ENCODE assay signal across 1 cellular context in the genomic region with DNA sequence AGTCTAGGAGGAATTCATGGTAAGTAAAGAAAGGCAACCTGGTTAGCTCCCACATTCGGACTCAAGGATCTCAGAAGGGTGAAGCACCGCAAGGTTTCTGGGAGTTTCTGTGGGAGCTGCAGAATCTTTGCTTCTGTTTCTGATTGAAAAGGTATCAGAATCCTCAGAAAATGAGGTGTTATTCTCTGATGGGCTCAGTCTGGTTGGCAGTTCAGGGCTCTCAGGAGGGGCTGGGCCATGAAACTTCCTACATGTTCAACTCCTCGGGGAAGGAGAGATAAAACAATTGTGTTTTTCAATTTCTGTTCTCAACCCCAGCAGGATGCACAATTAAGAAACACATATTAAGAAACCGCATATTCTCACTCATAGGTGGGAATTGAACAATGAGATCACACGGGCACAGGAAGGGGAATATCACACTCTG.
TF ChIP-seq lines count a peak whose summit lies in the region.

No MANE protein-coding gene starts in this region.

TF ChIP-seq in K562, 482 proteins besides CTCF, POLR2A, EP300 and RAD21:
- TF ChIP-seq RAD51 (IDR thresholded peaks at IDR 0.05; ENCODE audit: borderline replicate concordance, low read depth) (no peak), GABPA (tag; conservative IDR thresholded peaks at IDR 0.05; ENCODE audit: low read depth) (0 out of 2 replicates have a peak, but pooled peaks have one; percentile 7), DMBX1 (CRISPR knock-in tag; IDR thresholded peaks at IDR 0.05; ENCODE audit: borderline replicate concordance) (no peak), ZNF584 (CRISPR knock-in tag; IDR thresholded peaks at IDR 0.05; ENCODE audit: low read depth) (no peak), SMAD1 (IDR thresholded peaks at IDR 0.05; ENCODE audit: low read depth, low read length, partially characterized antibody) (no peak)
